15 cellular contexts compared by ENCODE assay signal in the genomic region with DNA sequence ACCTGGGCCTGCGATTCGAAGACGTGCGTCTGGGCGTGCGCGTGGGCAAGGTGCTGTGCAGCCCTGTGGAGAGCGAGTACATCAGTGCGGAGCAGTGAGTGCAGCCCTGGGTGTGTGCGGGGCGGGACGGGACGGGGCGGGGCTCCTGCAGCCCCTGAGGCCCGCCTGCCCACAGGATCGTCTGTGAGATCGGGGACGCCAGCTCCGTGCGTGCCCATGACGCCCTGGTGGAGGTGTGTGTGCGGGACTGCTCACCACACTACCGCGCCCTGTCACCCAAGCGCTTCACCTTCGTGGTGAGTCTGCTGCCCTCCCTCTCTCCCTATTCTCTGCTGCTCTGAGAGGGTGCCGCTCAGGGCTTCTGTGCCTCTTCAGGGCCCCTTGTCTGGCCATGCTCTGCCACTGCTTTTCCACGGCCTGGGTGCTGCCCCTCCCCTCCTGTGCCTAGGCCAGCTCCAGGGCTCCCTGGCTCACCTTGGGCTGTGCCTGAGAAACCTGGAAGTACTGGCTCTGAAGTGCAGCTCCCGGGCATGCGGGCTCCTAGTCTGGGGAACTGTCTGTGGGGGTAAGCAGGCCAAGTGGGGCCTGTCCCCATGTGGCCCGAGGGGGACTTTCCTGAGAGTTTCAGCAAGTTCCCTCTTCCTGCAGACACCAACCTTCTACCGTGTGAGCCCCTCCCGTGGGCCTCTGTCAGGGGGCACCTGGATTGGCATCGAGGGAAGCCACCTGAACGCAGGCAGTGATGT. TPM values are rescaled to one million over a fixed set of nuclear protein-coding genes. Genes with fewer than 3 reads are reported as not detected.
DNase-seq lines count a peak whose midpoint lies in the region; ATAC-seq and TF ChIP-seq lines count a peak whose summit lies in the region.
"Had no signal": no experiment of that assay in that cellular context is flagged by ENCODE, and none has a peak within 500 bp of the region (broad histone marks: within the 10 kb centered on the region; RNA-seq: fewer than 3 reads in every experiment).

No MANE protein-coding gene starts in this region.

- ATAC-seq in GM18873 (IDR thresholded peaks at IDR 0.05; ENCODE audit: low FRiP score, unreplicated experiment) (peak; percentile 41), GM21786 (IDR thresholded peaks at IDR 0.05; ENCODE audit: unreplicated experiment) (peak; percentile 30), HG03432 (IDR thresholded peaks at IDR 0.05; ENCODE audit: unreplicated experiment) (peak; percentile 39)
- ATAC-seq in activated CD4-positive, CD25-positive, alpha-beta regulatory T cell treated with anti-CD3 and anti-CD28 coated beads, Interleukin-2, amount 50 U/mL, for 24 hours, result no peak
- ATAC-seq: activated naive CD8-positive, alpha-beta T cell treated with anti-CD3 and anti-CD28 coated beads, Interleukin-2, amount 50 U/mL, for 24 hours had no signal

- no peaks in the 10 kb centered on the region for H3K79me2 ChIP-seq in neural cell (replicated peaks; ENCODE audit: insufficient read depth, low read length)

- H3K4me2 ChIP-seq in neural cell (ENCODE audit: low read length), result no peak overlapping the region
- H3K4me2 ChIP-seq: KMS-11 had no signal

- H3K4me1 Mint-ChIP-seq in HFFc6 (ENCODE audit: low read depth), result peaks cover 18% of the 10 kb centered on the region
- H3K4me1 Mint-ChIP-seq in activated T-cell treated with anti-CD3 and anti-CD28 coated beads, Interleukin-2, amount 50 U/mL, for 24 hours (ENCODE audit: low read depth), result no peaks in the 10 kb centered on the region

- no peak overlapping the region for H2AFZ ChIP-seq in neural cell (ENCODE audit: low read depth, low read length)

- H3K27me3 ChIP-seq in neural cell (ENCODE audit: insufficient read depth, low read depth, low read length), result no peaks in the 10 kb centered on the region
- H3K27me3 ChIP-seq: SJCRH30, spleen had no signal

- peak overlapping the region; percentile 33 for H3K4me3 ChIP-seq in neural cell (ENCODE audit: low read length)
- H3K4me3 ChIP-seq: SJCRH30, spleen had no signal

- H3K4me3 Mint-ChIP-seq in HFFc6, result no peak overlapping the region
- H3K4me3 Mint-ChIP-seq in activated T-cell treated with anti-CD3 and anti-CD28 coated beads, Interleukin-2, amount 50 U/mL, for 24 hours, result no peak overlapping the region
- H3K4me3 Mint-ChIP-seq: activated naive CD8-positive, alpha-beta T cell treated with anti-CD3 and anti-CD28 coated beads, Interleukin-2, amount 50 U/mL, for 24 hours had no signal

- no peak for TF ChIP-seq RAD21 in neural cell (conservative IDR thresholded peaks at IDR 0.05)

- no peak for TF ChIP-seq CTCF in neural cell (IDR thresholded peaks at IDR 0.05; ENCODE audit: poor library complexity, severe bottlenecking)
- TF ChIP-seq CTCF in HFFc6 (IDR thresholded peaks at IDR 0.05), result no peak

- H3K9me3 ChIP-seq in neural cell (ENCODE audit: low read length), result no peaks in the 10 kb centered on the region
- H3K9me3 ChIP-seq: SJCRH30, spleen had no signal

- TF ChIP-seq EP300 in neural cell (conservative IDR thresholded peaks at IDR 0.05; ENCODE audit: poor library complexity, severe bottlenecking), result no peak

- peaks cover 4% of the 10 kb centered on the region; the same call in 1 of the 2 replicates for H3K27me3 Mint-ChIP-seq in HFFc6 (ENCODE audit: insufficient read depth)
- H3K27me3 Mint-ChIP-seq in activated T-cell treated with anti-CD3 and anti-CD28 coated beads, Interleukin-2, amount 50 U/mL, for 24 hours, result no peaks in the 10 kb centered on the region
- H3K27me3 Mint-ChIP-seq: activated naive CD8-positive, alpha-beta T cell treated with anti-CD3 and anti-CD28 coated beads, Interleukin-2, amount 50 U/mL, for 24 hours had no signal

- peaks cover 6% of the 10 kb centered on the region for H3K36me3 ChIP-seq in neural cell (ENCODE audit: insufficient read depth, low read length)

- peak overlapping the region; percentile 16 for H3K27ac ChIP-seq in neural cell (ENCODE audit: low read length)
- H3K27ac ChIP-seq: KMS-11, SJCRH30, spleen had no signal

- no peaks in the 10 kb centered on the region for H4K20me1 ChIP-seq in neural cell (ENCODE audit: insufficient read depth)

- H3K9ac ChIP-seq in neural cell (ENCODE audit: low read length), result peak overlapping the region; percentile 16
- H3K9ac ChIP-seq: KMS-11 had no signal

- H3K9me3 Mint-ChIP-seq in HFFc6, result no peaks in the 10 kb centered on the region
- no peaks in the 10 kb centered on the region for H3K9me3 Mint-ChIP-seq in activated T-cell treated with anti-CD3 and anti-CD28 coated beads, Interleukin-2, amount 50 U/mL, for 24 hours
- H3K9me3 Mint-ChIP-seq: activated naive CD8-positive, alpha-beta T cell treated with anti-CD3 and anti-CD28 coated beads, Interleukin-2, amount 50 U/mL, for 24 hours had no signal

- H3F3A ChIP-seq in neural cell (ENCODE audit: insufficient read depth, low read length, poor library complexity, severe bottlenecking), result no peaks in the 10 kb centered on the region

- H3K27ac Mint-ChIP-seq in HFFc6, result no peak overlapping the region
- no peak overlapping the region for H3K27ac Mint-ChIP-seq in activated T-cell treated with anti-CD3 and anti-CD28 coated beads, Interleukin-2, amount 50 U/mL, for 24 hours
- H3K27ac Mint-ChIP-seq: activated naive CD8-positive, alpha-beta T cell treated with anti-CD3 and anti-CD28 coated beads, Interleukin-2, amount 50 U/mL, for 24 hours had no signal

- peaks cover 4% of the 10 kb centered on the region for H3K36me3 Mint-ChIP-seq in HFFc6 (ENCODE audit: low read depth)
- H3K36me3 Mint-ChIP-seq in activated T-cell treated with anti-CD3 and anti-CD28 coated beads, Interleukin-2, amount 50 U/mL, for 24 hours (ENCODE audit: low read depth), result peaks cover 54% of the 10 kb centered on the region

- DNase-seq in HFFc6, result no peak
- no peak for DNase-seq in activated naive CD4-positive, alpha-beta T cell treated with anti-CD3 and anti-CD28 coated beads, Interleukin-2, amount 50 U/mL, for 16 hours
- DNase-seq in activated T-cell treated with anti-CD3 and anti-CD28 coated beads, Interleukin-2, amount 50 U/mL, for 24 hours, result no peak
- DNase-seq: activated CD8-positive, alpha-beta memory T cell treated with anti-CD3 and anti-CD28 coated beads, Interleukin-2, amount 50 U/mL, for 48 hours; C1 segment of cervical spinal cord; mesenchymal stem cell; spleen had no signal

- H3K9me2 ChIP-seq in neural cell (ENCODE audit: insufficient read depth, low read length), result no peaks in the 10 kb centered on the region

TF ChIP-seq in neural cell, 6 proteins besides CTCF, POLR2A, EP300 and RAD21:
- TF ChIP-seq EZH2 (IDR thresholded peaks at IDR 0.05; ENCODE audit: borderline replicate concordance, insufficient read depth, low read length, poor library complexity, severe bottlenecking) (no peak), POLR2AphosphoS5 (IDR thresholded peaks at IDR 0.05) (no peak)
TF ChIP-seq in neural cell: peak in this region for 0.

RNA-seq across cellular contexts. Expression of a gene that starts 31.8 kb away (rescaled TPM):
- polyA plus RNA-seq in neural cell, result 65.6 and 86.8 TPM in 2 replicates
- 156 and 159 TPM in 2 replicates for polyA minus RNA-seq in neural cell
- total RNA-seq in HFFc6 (2021; fragmentation: NEBNext Ultra II Directional; extraction: Animal tissue kit (Norgen Biotek cat#: 25700)), result 10 to 100 TPM; 40.8 to 56.1 (median 45.4) TPM

Comparison
In these comparisons a context has a peak if more than half of its experiments do, and no peak if none do; other contexts are left out.
1. ATAC-seq: peak in GM18873 (single experiment), GM21786 (single experiment) and HG03432 (single experiment); none in activated CD4-positive, CD25-positive, alpha-beta regulatory T cell treated with anti-CD3 and anti-CD28 coated beads, Interleukin-2, amount 50 U/mL, for 24 hours (0 of 2).